In genomic region chr1:32939655-32940371, GRCh38 we compare ENCODE assay signal across 10 cellular contexts. TPM values are rescaled to one million over a fixed set of nuclear protein-coding genes. Genes with fewer than 3 reads are reported as not detected.
DNase-seq lines count a peak whose midpoint lies in the region; ATAC-seq and TF ChIP-seq lines count a peak whose summit lies in the region.
"Had no signal": no experiment of that assay in that cellular context is flagged by ENCODE, and none has a peak within 500 bp of the region (broad histone marks: within the 10 kb centered on the region; RNA-seq: fewer than 3 reads in every experiment).

No MANE protein-coding gene starts in this region.

- peak; percentile 10 for TF ChIP-seq POLR2A in prostate gland (IDR thresholded peaks at IDR 0.05)

- H3K27ac ChIP-seq in prostate gland: no peak overlapping the region
- H3K27ac ChIP-seq: parathyroid adenoma had no signal

- no peak for TF ChIP-seq CTCF in prostate gland (IDR thresholded peaks at IDR 0.05)

- no peaks in the 10 kb centered on the region for H3K27me3 ChIP-seq in prostate gland (replicated peaks; ENCODE audit: insufficient read depth)
- H3K27me3 ChIP-seq in H7 (ENCODE audit: control insufficient read depth, insufficient read depth, low read length): no peaks in the 10 kb centered on the region

- H3K4me3 ChIP-seq in prostate gland (no peak overlapping the region), H7 (ENCODE audit: insufficient read depth, low read depth, low read length) (no peak overlapping the region)

- intact Hi-C loops in prostate gland (cut with DNase I): loop anchor here (10.0 kb wide), 2 partner anchors 65 to 145 kb away; partner anchors contain the start of gene AZIN2

- H3K4me1 ChIP-seq in prostate gland (replicated peaks): peaks cover 3% of the 10 kb centered on the region
- H3K4me1 ChIP-seq: parathyroid adenoma had no signal

- DNase-seq in GM04504 (ENCODE audit: low read depth) (peak; percentile 78), RPMI7951 (ENCODE audit: low read depth) (peak; percentile 83), fibroblast of gingiva (ENCODE audit: low read depth) (peak; percentile 72), prostate gland (ENCODE audit: low spot score) (no peak), H7 (no peak), SKM-1 treated with dmso at 0.1 percent for 144 hours (lab: John Stamatoyannopoulos, UW; ENCODE audit: unreplicated experiment) (no peak)

- H3K36me3 ChIP-seq in prostate gland (no peaks in the 10 kb centered on the region), H7 (replicated peaks; ENCODE audit: control insufficient read depth, insufficient read depth, low read length) (peaks cover 4% of the 10 kb centered on the region)

- ATAC-seq in HG02588 (IDR thresholded peaks at IDR 0.05; ENCODE audit: unreplicated experiment) (no peak), GM21825 (IDR thresholded peaks at IDR 0.05; ENCODE audit: unreplicated experiment) (no peak)
- ATAC-seq: HCT116 had no signal

- H3K9me3 ChIP-seq in prostate gland: no peaks in the 10 kb centered on the region

- 74% methylated on average over 4 of the region's 4 CpGs for WGBS in prostate gland

RNA-seq across cellular contexts. Expression of gene RNF19B, which starts 24.8 kb away (rescaled TPM):
- 9.8 and 10.3 TPM in 2 replicates for total RNA-seq in RPMI7951 (2014; rRNA removed; shearing (Covaris generic))
- 10 to 100 TPM; 16.7 to 77.8 TPM for total RNA-seq in prostate gland
- total RNA-seq in H7 (2014; rRNA removed; shearing (Covaris generic)): 24.9 and 26.7 TPM in 2 replicates

RNA-seq across cellular contexts. Expression of gene TMEM54, which starts 38.6 kb away (rescaled TPM):
- total RNA-seq in RPMI7951 (2014; rRNA removed; shearing (Covaris generic)): 110 and 148 TPM in 2 replicates
- 100 to 1,000 TPM in 1 of 2 donors, 10 to 100 TPM in 1; 96.2 to 239 TPM for total RNA-seq in prostate gland
- total RNA-seq in H7 (2014; rRNA removed; shearing (Covaris generic)): 5.4 and 9.8 TPM in 2 replicates

RNA-seq across cellular contexts. Expression of gene HPCA, which starts 53.5 kb away (rescaled TPM):
- not detected in 2 replicates for total RNA-seq in RPMI7951 (2014; rRNA removed; shearing (Covaris generic))
- 1 to 10 TPM in 1 of 2 donors, not detected in 1; 1.6 TPM for total RNA-seq in prostate gland
- total RNA-seq in H7 (2014; rRNA removed; shearing (Covaris generic)): 0.89 and 2.6 TPM in 2 replicates

Comparison
In these comparisons a context has a peak if more than half of its experiments do, and no peak if none do; other contexts are left out.
1. DNase-seq: peak in GM04504 (single experiment), RPMI7951 (single experiment) and fibroblast of gingiva (single experiment); none in prostate gland (single experiment), H7 (single experiment) and SKM-1 treated with dmso at 0.1 percent for 144 hours (single experiment).